16 cellular contexts compared by ENCODE assay signal in the genomic region with DNA sequence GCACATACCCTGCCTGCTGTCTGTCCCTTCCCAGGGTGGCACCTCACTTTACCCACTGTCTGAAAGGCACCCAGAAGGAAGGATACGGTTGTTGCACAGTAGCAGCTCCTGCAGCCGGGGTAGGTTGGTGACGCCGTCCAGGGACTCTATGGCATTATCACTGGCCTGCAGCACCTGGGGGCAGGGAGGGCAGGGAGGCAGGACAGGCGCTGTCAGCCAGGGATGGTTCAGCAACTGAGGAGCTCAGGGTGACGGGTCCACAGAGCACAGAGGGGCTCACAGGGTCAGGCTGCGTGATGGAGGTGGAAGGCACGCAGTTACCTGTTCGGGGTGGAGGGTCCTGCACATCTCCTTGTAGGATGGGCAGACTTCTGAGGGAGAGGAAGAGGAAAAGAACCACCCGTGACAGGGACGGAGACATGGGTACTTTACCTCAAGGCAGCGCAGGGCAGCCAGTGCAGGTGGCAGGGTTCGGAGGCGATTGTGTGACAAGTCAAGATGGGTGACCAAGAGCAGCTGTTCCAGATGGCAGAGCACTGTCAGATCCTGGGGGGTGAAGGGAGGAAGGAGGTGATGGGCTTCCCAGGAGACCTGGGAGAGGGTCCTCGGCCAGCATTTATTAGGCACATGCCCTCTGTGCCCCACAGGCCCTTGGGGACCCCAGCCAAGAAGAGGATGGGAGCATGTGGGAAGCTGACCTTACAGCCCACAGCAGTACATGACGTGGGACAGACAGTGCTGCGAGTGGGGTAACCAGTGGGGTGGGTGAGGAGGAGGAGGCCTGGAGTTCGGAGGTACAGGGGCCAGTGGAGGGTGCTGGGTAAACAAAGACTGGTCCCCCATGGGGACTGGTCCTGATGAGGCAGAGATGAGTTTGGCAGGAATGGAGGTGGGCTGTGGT. TPM values are rescaled to one million over a fixed set of nuclear protein-coding genes. Genes with fewer than 3 reads are reported as not detected.
A peak's percentile ranks its signal among the peaks of the same experiment; 100 is the strongest.
DNase-seq lines count a peak whose midpoint lies in the region; ATAC-seq and TF ChIP-seq lines count a peak whose summit lies in the region.
"Had no signal": no experiment of that assay in that cellular context is flagged by ENCODE, and none has a peak within 500 bp of the region (broad histone marks: within the 10 kb centered on the region; RNA-seq: fewer than 3 reads in every experiment).

No MANE protein-coding gene starts in this region.

- no peaks in the 10 kb centered on the region for H3K27me3 Mint-ChIP-seq in activated naive CD4-positive, alpha-beta T cell treated with anti-CD3 and anti-CD28 coated beads, Interleukin-2, amount 50 U/mL, for 24 hours
- H3K27me3 Mint-ChIP-seq: IgD-negative memory B cell had no signal

- TF ChIP-seq CTCF in RWPE1 (conservative IDR thresholded peaks at IDR 0.05; ENCODE audit: low read depth): no peak
- TF ChIP-seq CTCF in lower leg skin (IDR thresholded peaks at IDR 0.05): no peak
- no peak for TF ChIP-seq CTCF in body of pancreas (IDR thresholded peaks at IDR 0.05)

- peaks cover 13 to 41% of the 10 kb centered on the region in 2 donors for H3K36me3 ChIP-seq in esophagus (ENCODE audit: control insufficient read depth in 2 of 2, insufficient read depth in 2 of 2, low read length in 1 of 2)
- H3K36me3 ChIP-seq in trophoblast cell (ENCODE audit: control insufficient read depth in 1 of 2, insufficient read depth in 2 of 2, low read length in 2 of 2): peaks cover 30 to 40% of the 10 kb centered on the region in 2 experiments
- peaks cover 0 to 15% of the 10 kb centered on the region in 2 donors for H3K36me3 ChIP-seq in body of pancreas (replicated peaks in 1 of 2; ENCODE audit: insufficient read depth in 1 of 2, low read depth in 2 of 2)

- no peak overlapping the region for H3K4me3 Mint-ChIP-seq in activated naive CD4-positive, alpha-beta T cell treated with anti-CD3 and anti-CD28 coated beads, Interleukin-2, amount 50 U/mL, for 24 hours

- H3K4me3 ChIP-seq in esophagus (ENCODE audit: low read depth in 1 of 2, low read length in 2 of 2): peak overlapping the region in 1 of 2 donors; percentile 2
- no peak overlapping the region for H3K4me3 ChIP-seq in trophoblast cell (ENCODE audit: low read depth, low read length)
- H3K4me3 ChIP-seq in lower leg skin (ENCODE audit: low read depth, poor library complexity, severe bottlenecking): no peak overlapping the region
- no peak overlapping the region for H3K4me3 ChIP-seq in body of pancreas
- H3K4me3 ChIP-seq: PC-9 had no signal

- no peaks in the 10 kb centered on the region for H3K9me3 Mint-ChIP-seq in activated naive CD4-positive, alpha-beta T cell treated with anti-CD3 and anti-CD28 coated beads, Interleukin-2, amount 50 U/mL, for 24 hours
- H3K9me3 Mint-ChIP-seq: IgD-negative memory B cell had no signal

- POLR2A ChIA-PET in RWPE1 (lab: Yijun Ruan, JAX; ENCODE audit: low non-redundant PET): no interaction called here

- intact Hi-C loops in lower leg skin (cut with DNase I; ENCODE audit: low total_unique reads) (no loop called here), body of pancreas (cut with DNase I) (no loop called here)

- H3K4ac ChIP-seq in trophoblast cell (ENCODE audit: low read depth, low read length): no peak overlapping the region

- H3K4me1 ChIP-seq in esophagus (ENCODE audit: control insufficient read depth in 2 of 2, insufficient read depth in 2 of 2, low read length in 1 of 2) (peaks cover 4 to 24% of the 10 kb centered on the region in 2 donors), trophoblast cell (ENCODE audit: control insufficient read depth in 1 of 2, insufficient read depth in 2 of 2, low read length in 2 of 2) (peaks cover 35 to 36% of the 10 kb centered on the region in 2 experiments), body of pancreas (peaks cover 7% of the 10 kb centered on the region)

- no peak overlapping the region for H3K9ac ChIP-seq in trophoblast cell (ENCODE audit: low read length)

- peaks cover 8% of the 10 kb centered on the region for H3K4me1 Mint-ChIP-seq in activated naive CD4-positive, alpha-beta T cell treated with anti-CD3 and anti-CD28 coated beads, Interleukin-2, amount 50 U/mL, for 24 hours

- H2BK5ac ChIP-seq in trophoblast cell (ENCODE audit: low read depth, low read length, poor library complexity): no peak overlapping the region

- no peak overlapping the region for H4K12ac ChIP-seq in trophoblast cell (ENCODE audit: low read depth, low read length)

- H3K79me1 ChIP-seq in trophoblast cell (ENCODE audit: low read length): peaks cover 37% of the 10 kb centered on the region

- H3K27me3 ChIP-seq in esophagus (ENCODE audit: control insufficient read depth in 1 of 2, insufficient read depth in 2 of 2, low read length in 2 of 2) (no peaks in the 10 kb centered on the region), trophoblast cell (ENCODE audit: insufficient read depth, low read length) (no peaks in the 10 kb centered on the region), body of pancreas (no peaks in the 10 kb centered on the region)

- ATAC-seq in GM19324 (IDR thresholded peaks at IDR 0.05; ENCODE audit: low FRiP score, unreplicated experiment) (no peak), body of pancreas (no peak)

- WGBS in esophagus, 2 donors: 88 to 92% methylated on average over 18 of the region's 18 CpGs
- no CpG with 5 or more reads among the region's 18 CpGs for WGBS in trophoblast cell (ENCODE audit: extremely low coverage, insufficient coverage, insufficient read length)
- 86 to 91% methylated on average over 18 of the region's 18 CpGs for WGBS in lower leg skin, 2 donors
- 90% methylated on average over 18 of the region's 18 CpGs for WGBS in body of pancreas, 2 donors

- no peak overlapping the region for H3K4me2 ChIP-seq in trophoblast cell (ENCODE audit: low read length)
- H3K4me2 ChIP-seq: PC-9 had no signal

- H2AK5ac ChIP-seq in trophoblast cell (ENCODE audit: low read length): peak overlapping the region; percentile 2

- H3K27ac Mint-ChIP-seq in activated naive CD4-positive, alpha-beta T cell treated with anti-CD3 and anti-CD28 coated beads, Interleukin-2, amount 50 U/mL, for 24 hours: peak overlapping the region; percentile 19
- H3K27ac Mint-ChIP-seq: IgD-negative memory B cell had no signal

- H3K14ac ChIP-seq in trophoblast cell (ENCODE audit: low read length): no peak overlapping the region

- no peak overlapping the region for H2BK12ac ChIP-seq in trophoblast cell (ENCODE audit: low read length)

- peak overlapping the region; percentile 7 for H4K91ac ChIP-seq in trophoblast cell (ENCODE audit: low read depth, low read length)

- CTCF ChIA-PET in RWPE1 (lab: Yijun Ruan, JAX): interaction anchor here (0.6 kb wide), 1 partner anchor 31 kb away, joined by 3 read pairs; no protein-coding TSS in a partner anchor

- H3K23ac ChIP-seq in trophoblast cell (ENCODE audit: low read length): no peak overlapping the region

- no peak for DNase-seq in activated naive CD4-positive, alpha-beta T cell (lab: John Stamatoyannopoulos, UW)
- DNase-seq in RWPE1 (ENCODE audit: low spot score) (no peak), trophoblast cell (no peak), lower leg skin (ENCODE audit: low spot score in 2 of 2) (no peak), body of pancreas (no peak)
- DNase-seq: DMS79 treated with DMSO at 0.1 percent for 48 hours, NCI-H1417, NCI-H2029, NCI-H2171 treated with DMSO at 0.1 percent for 48 hours, NCI-H774, PC-9, SHP77 had no signal

- peaks cover 7% of the 10 kb centered on the region for H3K36me3 Mint-ChIP-seq in activated naive CD4-positive, alpha-beta T cell treated with anti-CD3 and anti-CD28 coated beads, Interleukin-2, amount 50 U/mL, for 24 hours

- H3K18ac ChIP-seq in trophoblast cell (ENCODE audit: low read length): no peak overlapping the region

- H4K8ac ChIP-seq in trophoblast cell (ENCODE audit: low read depth, low read length): no peak overlapping the region

- H3K79me2 ChIP-seq in trophoblast cell (ENCODE audit: control insufficient read depth, insufficient read depth, low read length, poor library complexity): peaks cover 12% of the 10 kb centered on the region

- TF ChIP-seq POLR2A in lower leg skin (IDR thresholded peaks at IDR 0.05): no peak
- no peak for TF ChIP-seq POLR2A in body of pancreas (IDR thresholded peaks at IDR 0.05)

- no peak overlapping the region for H2AFZ ChIP-seq in trophoblast cell (ENCODE audit: insufficient read depth, low read length, poor library complexity)
- H2AFZ ChIP-seq: PC-9 had no signal

- H3K9me3 ChIP-seq in esophagus (ENCODE audit: control insufficient read depth in 2 of 2, insufficient read depth in 1 of 2, low read depth in 1 of 2, low read length in 1 of 2) (no peaks in the 10 kb centered on the region), trophoblast cell (ENCODE audit: insufficient read depth, low read depth, low read length) (no peaks in the 10 kb centered on the region), body of pancreas (no peaks in the 10 kb centered on the region)

- no peak overlapping the region for H2BK120ac ChIP-seq in trophoblast cell (ENCODE audit: insufficient read depth, low read length, poor library complexity)

- peak overlapping the region; percentile 96 for H3K27ac ChIP-seq in RWPE1
- peak overlapping the region; percentile 94 to 95 for H3K27ac ChIP-seq in esophagus (ENCODE audit: low read depth in 2 of 2, low read length in 1 of 2)
- H3K27ac ChIP-seq in trophoblast cell (ENCODE audit: low read depth, low read length): no peak overlapping the region
- no peak overlapping the region for H3K27ac ChIP-seq in body of pancreas
- H3K27ac ChIP-seq: PC-9 had no signal

RNA-seq across cellular contexts. Expression of gene TGM1, which starts 3.6 kb away (rescaled TPM):
- 100 to 1,000 TPM; 609 to 890 TPM for polyA plus RNA-seq in esophagus
- 17.9 and 19.4 TPM in 2 replicates for polyA plus RNA-seq in trophoblast cell (2013)
- 100 to 1,000 TPM; 160 to 283 (median 235) TPM for total RNA-seq in lower leg skin
- total RNA-seq in body of pancreas: 10 to 100 TPM in 1 of 2 donors, 1 to 10 TPM in 1; 2.9 to 13.8 TPM
- polyA plus RNA-seq: IgD-negative memory B cell had no signal

RNA-seq across cellular contexts. Expression of gene RABGGTA, which starts 4.8 kb away (rescaled TPM):
- polyA plus RNA-seq in esophagus: 100 to 1,000 TPM; 117 to 135 TPM
- 37.4 and 38.2 TPM in 2 replicates for polyA plus RNA-seq in trophoblast cell (2013)
- total RNA-seq in lower leg skin: 10 to 100 TPM; 35.5 to 69.4 (median 44.7) TPM
- 10 to 100 TPM; 18.4 to 90.0 TPM for total RNA-seq in body of pancreas

RNA-seq across cellular contexts. Expression of gene TINF2, which starts 24.2 kb away (rescaled TPM):
- polyA plus RNA-seq in esophagus: 10 to 100 TPM; 49.2 to 49.8 TPM
- polyA plus RNA-seq in trophoblast cell (2013): 57.3 and 58.6 TPM in 2 replicates
- 10 to 100 TPM; 52.5 to 70.9 (median 60.0) TPM for total RNA-seq in lower leg skin
- 10 to 100 TPM; 28.3 to 35.3 TPM for total RNA-seq in body of pancreas

RNA-seq across cellular contexts. Expression of gene DHRS1, which starts 33.0 kb away (rescaled TPM):
- 10 to 100 TPM; 92.6 to 97.6 TPM for polyA plus RNA-seq in esophagus
- 17.9 and 20.8 TPM in 2 replicates for polyA plus RNA-seq in trophoblast cell (2013)
- total RNA-seq in lower leg skin (100 to 1,000 TPM in 1 of 4 donors, 10 to 100 TPM in 3; 55.0 to 112 (median 90.6) TPM), body of pancreas (10 to 100 TPM; 18.8 to 31.4 TPM)

RNA-seq across cellular contexts. Expression of gene NOP9, which starts 33.1 kb away (rescaled TPM):
- 10 to 100 TPM in 1 of 2 donors, 1 to 10 TPM in 1; 9.3 to 10.8 TPM for polyA plus RNA-seq in esophagus
- 10.5 TPM in 2 replicates for polyA plus RNA-seq in trophoblast cell (2013)
- total RNA-seq in lower leg skin (10 to 100 TPM; 13.8 to 20.4 (median 17.6) TPM), body of pancreas (10 to 100 TPM; 10.6 to 12.2 TPM)

Comparison
In these comparisons a context has a peak if more than half of its experiments do, and no peak if none do; other contexts are left out.
1. H3K27ac ChIP-seq: peak in RWPE1 (single experiment) and esophagus (2 of 2); none in trophoblast cell (single experiment) and body of pancreas (0 of 4).
2. RNA of gene TGM1, which starts 3.6 kb away (total RNA-seq): 160 to 283 TPM in lower leg skin; 2.9 to 13.8 TPM in body of pancreas; every median in the first group is over 10 times any median in the second.